In genomic region chr1:160205974-160206369, GRCh38 we compare ENCODE assay signal across 8 cellular contexts. TPM values are rescaled to one million over a fixed set of nuclear protein-coding genes. Genes with fewer than 3 reads are reported as not detected.
DNase-seq lines count a peak whose midpoint lies in the region; ATAC-seq and TF ChIP-seq lines count a peak whose summit lies in the region.

No MANE protein-coding gene starts in this region.

- CTCF ChIA-PET in AG04449 (lab: Yijun Ruan, JAX): interaction anchor here (1.5 to 11.7 kb wide), 6 partner anchors 11 to 105 kb away, joined by 4 to 214 read pairs (median 33); partner anchors contain the start of gene CASQ1

- H2AFZ ChIP-seq in OCI-LY1 (ENCODE audit: low read length): no peak overlapping the region

- H3K4me3 ChIP-seq in AG04449 (ENCODE audit: low read depth, low read length) (peak overlapping the region; percentile 96), OCI-LY1 (ENCODE audit: low read depth, low read length, poor library complexity, severe bottlenecking) (peak overlapping the region; percentile 96), gastroesophageal sphincter (peak overlapping the region; percentile 74 to 94), ovary (peak overlapping the region; percentile 92)

- TF ChIP-seq POLR2A in gastroesophageal sphincter (IDR thresholded peaks at IDR 0.05) (no peak), ovary (IDR thresholded peaks at IDR 0.05) (no peak)

- peak overlapping the region; percentile 96 for H3K9ac ChIP-seq in OCI-LY1 (ENCODE audit: low read length)

- intact Hi-C loops in ovary (cut with DNase I): loop anchor here in 2 of 4 donors (5.0 kb wide), 1 partner anchor 104 kb away; no protein-coding TSS in a partner anchor

- H3K79me2 ChIP-seq in OCI-LY1 (ENCODE audit: insufficient read depth, low read length): no peaks in the 10 kb centered on the region

- no peaks in the 10 kb centered on the region for H4K20me1 ChIP-seq in OCI-LY1 (ENCODE audit: insufficient read depth, low read length)

- H3K4me1 ChIP-seq in OCI-LY1 (ENCODE audit: insufficient read depth, low read length, severe bottlenecking) (peaks cover 25% of the 10 kb centered on the region), gastroesophageal sphincter (peaks cover 18 to 64% (median 46%) of the 10 kb centered on the region in 3 donors), ovary (ENCODE audit: insufficient read depth) (peaks cover 20% of the 10 kb centered on the region)

- POLR2A ChIA-PET in AG04449 (lab: Yijun Ruan, JAX): interaction anchor here (1.3 to 7.3 kb wide), 2 partner anchors 13 kb away, joined by 4 to 34 read pairs; no protein-coding TSS in a partner anchor

- H3K36me3 ChIP-seq in OCI-LY1 (ENCODE audit: insufficient read depth, low read length) (peaks cover 24% of the 10 kb centered on the region; the same call in 1 of the 2 replicates), gastroesophageal sphincter (peaks cover 0 to 14% of the 10 kb centered on the region in 2 donors), ovary (no peaks in the 10 kb centered on the region)

- H3K9me3 ChIP-seq in OCI-LY1 (ENCODE audit: low read length) (no peaks in the 10 kb centered on the region), gastroesophageal sphincter (no peaks in the 10 kb centered on the region), ovary (no peaks in the 10 kb centered on the region)

- H3K27me3 ChIP-seq in OCI-LY1 (ENCODE audit: insufficient read depth, low read length) (no peaks in the 10 kb centered on the region), gastroesophageal sphincter (no peaks in the 10 kb centered on the region), ovary (no peaks in the 10 kb centered on the region)

- no peaks in the 10 kb centered on the region for H3F3A ChIP-seq in OCI-LY1 (ENCODE audit: insufficient read depth, low read length)

- DNase-seq in AG04449 (ENCODE audit: low read depth, low spot score): no peak
- DNase-seq in activated effector memory CD4-positive, alpha-beta T cell treated with Interleukin-2 at 50 U/mL for 16 hours: peak; percentile 27
- DNase-seq in ovary: peak; percentile 32 to 61 (median 57)
- peak; percentile 52 for DNase-seq in ureter (ENCODE audit: low spot score)

- ATAC-seq in GM21515 (IDR thresholded peaks at IDR 0.05; ENCODE audit: unreplicated experiment) (peak; percentile 34), gastroesophageal sphincter (peak; percentile 63), HG02840 (IDR thresholded peaks at IDR 0.05; ENCODE audit: low FRiP score, unreplicated experiment) (no peak)

- H3K27ac ChIP-seq in OCI-LY1 (ENCODE audit: low read depth, low read length, poor library complexity, severe bottlenecking) (peak overlapping the region; percentile 70), gastroesophageal sphincter (peak overlapping the region; percentile 84 to 98 (median 96)), ovary (peak overlapping the region; percentile 43 to 83)

- TF ChIP-seq CTCF in AG04449 (IDR thresholded peaks at IDR 0.05; ENCODE audit: insufficient read depth, low read length, missing control alignments): no peak
- no peak for TF ChIP-seq CTCF in OCI-LY1 (IDR thresholded peaks at IDR 0.05; ENCODE audit: low read length)
- TF ChIP-seq CTCF in gastroesophageal sphincter (IDR thresholded peaks at IDR 0.05): no peak
- TF ChIP-seq CTCF in ovary (IDR thresholded peaks at IDR 0.05): no peak

- H3K4me2 ChIP-seq in OCI-LY1 (ENCODE audit: low read length): peak overlapping the region; percentile 81

- TF ChIP-seq EP300 in gastroesophageal sphincter (IDR thresholded peaks at IDR 0.05) (no peak), ovary (IDR thresholded peaks at IDR 0.05) (no peak)

- WGBS in gastroesophageal sphincter (ENCODE audit: low coverage in 1 of 2), 2 donors: 0% methylated on average over 2 to 5 of the region's 10 CpGs
- WGBS in ovary, 3 donors: 0 to 2% (median 1%) methylated on average over 10 of the region's 10 CpGs

- no peaks in the 10 kb centered on the region for H3K9me2 ChIP-seq in OCI-LY1 (ENCODE audit: low read depth, low read length)

RNA-seq across cellular contexts. Expression of gene PEA15, which starts 0.8 kb away (rescaled TPM):
- total RNA-seq in gastroesophageal sphincter (100 to 1,000 TPM in 3 of 4 donors, 10 to 100 TPM in 1; 94.6 to 325 (median 164) TPM), ovary (100 to 1,000 TPM in 5 of 7 donors, 10 to 100 TPM in 2; 38.4 to 137 (median 135) TPM), ureter (133 TPM)
- polyA plus RNA-seq in ovary: 100 to 1,000 TPM; 137 to 530 TPM

RNA-seq across cellular contexts. Expression of gene CASQ1, which starts 15.6 kb away (rescaled TPM):
- total RNA-seq in gastroesophageal sphincter (1 to 10 TPM; 1.3 to 8.8 (median 2.2) TPM), ovary (under 1 TPM in 4 of 7 donors, not detected in 3; 0.15 to 0.61 (median 0.43) TPM), ureter (10.5 TPM)
- polyA plus RNA-seq in ovary: under 1 TPM; 0.06 to 0.92 TPM

RNA-seq across cellular contexts. Expression of gene ATP1A4, which starts 54.6 kb away (rescaled TPM):
- total RNA-seq in gastroesophageal sphincter (under 1 TPM in 1 of 4 donors, not detected in 3; 0.47 TPM), ovary (under 1 TPM in 1 of 7 donors, not detected in 6; 0.22 TPM), ureter (16.5 TPM)
- under 1 TPM in 1 of 2 donors, not detected in 1; 0.37 TPM for polyA plus RNA-seq in ovary

RNA-seq across cellular contexts. Expression of gene DCAF8, which starts 56.4 kb away (rescaled TPM):
- total RNA-seq in gastroesophageal sphincter: 100 to 1,000 TPM; 154 to 211 (median 159) TPM
- total RNA-seq in ovary: 100 to 1,000 TPM in 5 of 7 donors, 10 to 100 TPM in 2; 85.2 to 133 (median 104) TPM
- 100 to 1,000 TPM in 1 of 2 donors, 10 to 100 TPM in 1; 99.0 to 147 TPM for polyA plus RNA-seq in ovary
- total RNA-seq in ureter: 137 TPM

Comparison
In these comparisons a context has a peak if more than half of its experiments do, and no peak if none do; other contexts are left out.
1. RNA of gene ATP1A4, which starts 54.6 kb away (total RNA-seq): 16.5 TPM in ureter (single experiment); 0.47 TPM in gastroesophageal sphincter and 0.22 TPM in ovary; every median in the first group is over 10 times any median in the second.
2. Peak in every context shown above with its lines, with median percentiles within 50 percentile points of each other: H3K4me3 ChIP-seq and H3K27ac ChIP-seq.